7 cellular contexts compared by ENCODE assay signal in the genomic region with DNA sequence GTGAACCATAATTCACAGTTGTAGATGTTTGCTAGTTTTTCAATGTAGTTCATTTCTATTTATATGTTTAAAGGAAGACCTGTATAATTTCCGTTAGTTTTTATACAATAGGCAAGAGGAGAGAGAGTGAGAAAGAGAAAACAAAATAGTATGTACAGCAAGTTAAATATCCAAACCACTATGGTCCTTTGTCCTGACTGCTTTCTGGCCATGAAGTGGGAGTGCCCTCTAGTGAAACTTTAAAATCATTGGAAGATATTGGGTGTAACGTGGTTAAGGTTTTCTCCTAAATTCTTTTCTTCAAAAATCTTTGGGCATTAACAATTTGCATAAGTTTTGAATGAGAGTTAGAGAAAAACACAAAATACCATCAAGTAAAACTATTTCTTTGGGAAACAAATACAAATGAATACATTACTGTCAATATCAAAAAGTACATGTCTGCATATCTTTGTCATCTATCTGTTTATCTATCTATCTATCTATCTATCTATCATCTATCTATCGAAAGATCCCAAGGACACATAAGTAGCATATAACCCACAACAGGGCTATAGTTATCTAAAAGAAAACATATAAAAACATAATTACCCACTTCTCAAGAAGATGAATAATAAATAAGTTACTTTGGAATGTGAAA.
DNase-seq lines count a peak whose midpoint lies in the region; ATAC-seq and TF ChIP-seq lines count a peak whose summit lies in the region.

No MANE protein-coding gene starts in this region.

- intact Hi-C loops in mammary epithelial cell (cut with micrococcal nuclease), result loop anchor here (1.0 to 10.0 kb wide), 6 partner anchors 232 to 694 kb away; no protein-coding TSS in a partner anchor

- CTCF ChIA-PET in mammary epithelial cell (lab: Charles Lee; ENCODE audit: low non-redundant PET), result no interaction called here

- H3K36me3 ChIP-seq in GM23248 (ENCODE audit: low read depth) (no peaks in the 10 kb centered on the region), mammary epithelial cell (ENCODE audit: insufficient read depth, low read length) (no peaks in the 10 kb centered on the region)

- 13 to 16% methylated on average over 3 of the region's 3 CpGs for WGBS in GM23248 (ENCODE audit: low coverage in 1 of 2, low lambda C conversion rate in 2 of 2, missing lambda C conversion rate in 2 of 2), 2 experiments
- WGBS in mammary epithelial cell (ENCODE audit: low coverage, missing lambda C conversion rate), result 15% methylated on average over 3 of the region's 3 CpGs

- H3K4me3 ChIP-seq in GM23248, result no peak overlapping the region
- no peak overlapping the region for H3K4me3 ChIP-seq in mammary epithelial cell (replicated peaks in 1 of 3; ENCODE audit: insufficient read depth in 1 of 3, low read depth in 2 of 3, low read length in 3 of 3)

- H3K36me3 Mint-ChIP-seq in activated T-cell treated with anti-CD3 and anti-CD28 coated beads, Interleukin-2, amount 50 U/mL, for 72 hours (ENCODE audit: insufficient read depth in 2 of 2), result no peaks in the 10 kb centered on the region

- no peaks in the 10 kb centered on the region for H3K9me2 ChIP-seq in GM23248 (ENCODE audit: insufficient read depth)

- no peaks in the 10 kb centered on the region for H3K27me3 ChIP-seq in GM23248 (replicated peaks; ENCODE audit: insufficient read depth)
- H3K27me3 ChIP-seq in mammary epithelial cell (ENCODE audit: insufficient read depth, low read length), result no peaks in the 10 kb centered on the region

- H3K27ac Mint-ChIP-seq in activated T-cell treated with anti-CD3 and anti-CD28 coated beads, Interleukin-2, amount 50 U/mL, for 72 hours, result no peak overlapping the region

- in situ Hi-C loops in GM23248 (cut with MboI), result no loop called here
- in situ Hi-C loops in mammary epithelial cell (cut with MboI; ENCODE audit: low sequenced_read_pairs in 2 of 2), result loop anchor here (10.0 to 25.0 kb wide), 5 partner anchors 304 to 546 kb away; a partner anchor contains a TSS

- no peaks in the 10 kb centered on the region for H3K79me2 ChIP-seq in GM23248 (ENCODE audit: insufficient read depth)
- H3K79me2 ChIP-seq in mammary epithelial cell (ENCODE audit: insufficient read depth, low read length), result no peaks in the 10 kb centered on the region

- no peaks in the 10 kb centered on the region for H3F3A ChIP-seq in GM23248 (ENCODE audit: insufficient read depth)

- no peaks in the 10 kb centered on the region for H3K4me1 ChIP-seq in GM23248 (ENCODE audit: insufficient read depth)
- peaks cover 3% of the 10 kb centered on the region for H3K4me1 ChIP-seq in mammary epithelial cell (ENCODE audit: insufficient read depth, low read length)

- DNase-seq in GM23248 (peak; percentile 22), NCI-H2171 (lab: John Stamatoyannopoulos, UW) (peak; percentile 16), mammary epithelial cell (peak; percentile 31), midbrain (lab: John Stamatoyannopoulos, UW) (peak; percentile 76), T-helper 9 cell (no peak)
- DNase-seq in activated T-cell treated with anti-CD3 and anti-CD28 coated beads, Interleukin-2, amount 50 U/mL, for 72 hours, result no peak
- DNase-seq in central memory CD4-positive, alpha-beta T cell, result no peak

- H2AFZ ChIP-seq in GM23248 (no peak overlapping the region), mammary epithelial cell (ENCODE audit: low read depth, low read length) (no peak overlapping the region)

- TF ChIP-seq CTCF in mammary epithelial cell (conservative IDR thresholded peaks at IDR 0.05 in 1 of 2, IDR thresholded peaks at IDR 0.05 in 1 of 2; ENCODE audit: extremely low read depth in 1 of 2, insufficient read depth in 1 of 2, low read depth in 1 of 2, low read length in 2 of 2), result peak; percentile 59 to 83

- no peaks in the 10 kb centered on the region for H3K27me3 Mint-ChIP-seq in activated T-cell treated with anti-CD3 and anti-CD28 coated beads, Interleukin-2, amount 50 U/mL, for 72 hours (ENCODE audit: low read depth)

- H3K4me3 Mint-ChIP-seq in activated T-cell treated with anti-CD3 and anti-CD28 coated beads, Interleukin-2, amount 50 U/mL, for 72 hours, result no peak overlapping the region

- no peak for ATAC-seq in activated T-cell treated with anti-CD3 and anti-CD28 coated beads, Interleukin-2, amount 50 U/mL, for 72 hours (replicated peaks in 1 of 2)

- H3K9me3 Mint-ChIP-seq in activated T-cell treated with anti-CD3 and anti-CD28 coated beads, Interleukin-2, amount 50 U/mL, for 72 hours, result peaks cover 0 to 2% of the 10 kb centered on the region in 2 donors

- H3K4me2 ChIP-seq in GM23248 (ENCODE audit: unreplicated experiment), result no peak overlapping the region
- no peak overlapping the region for H3K4me2 ChIP-seq in mammary epithelial cell (ENCODE audit: insufficient read depth, low read depth, low read length)

- dilution Hi-C loops in mammary epithelial cell (cut with HindIII; ENCODE audit: low sequenced_read_pairs), result loop anchor here (25.0 kb wide), 1 partner anchor 429 kb away; no protein-coding TSS in a partner anchor

- H3K27ac ChIP-seq in GM23248 (no peak overlapping the region), mammary epithelial cell (ENCODE audit: insufficient read depth, low read depth, low read length) (no peak overlapping the region)

- no peaks in the 10 kb centered on the region for H3K9me3 ChIP-seq in GM23248 (ENCODE audit: low read depth)
- no peaks in the 10 kb centered on the region for H3K9me3 ChIP-seq in mammary epithelial cell (replicated peaks; ENCODE audit: insufficient read depth, low read length)

- H3K9ac ChIP-seq in GM23248, result no peak overlapping the region
- no peak overlapping the region for H3K9ac ChIP-seq in mammary epithelial cell (ENCODE audit: insufficient read depth, low read length)

- no peaks in the 10 kb centered on the region for H3K4me1 Mint-ChIP-seq in activated T-cell treated with anti-CD3 and anti-CD28 coated beads, Interleukin-2, amount 50 U/mL, for 72 hours (ENCODE audit: low read depth)

- no TSS peak for BruUV-seq in mammary epithelial cell (replicated peaks; lab: Mats Ljungman, UMichigan)

- no peaks in the 10 kb centered on the region for H4K20me1 ChIP-seq in GM23248 (ENCODE audit: insufficient read depth)
- H4K20me1 ChIP-seq in mammary epithelial cell (ENCODE audit: insufficient read depth, low read length), result no peaks in the 10 kb centered on the region

Comparison
In these comparisons a context has a peak if more than half of its experiments do, and no peak if none do; other contexts are left out.
1. DNase-seq: peak in GM23248 (single experiment), NCI-H2171 (single experiment), mammary epithelial cell (single experiment) and midbrain (single experiment); none in activated T-cell treated with anti-CD3 and anti-CD28 coated beads, Interleukin-2, amount 50 U/mL, for 72 hours (0 of 2), central memory CD4-positive, alpha-beta T cell (single experiment) and T-helper 9 cell (single experiment).